ENCODE assay signal across 8 cellular contexts in genomic region chr1:32972814-32973428, GRCh38. TPM values are rescaled to one million over a fixed set of nuclear protein-coding genes. Genes with fewer than 3 reads are reported as not detected.
DNase-seq lines count a peak whose midpoint lies in the region; ATAC-seq and TF ChIP-seq lines count a peak whose summit lies in the region.

No MANE protein-coding gene starts in this region.

- DNase-seq in CD8-positive, alpha-beta memory T cell = no peak
- DNase-seq in NCI-H1105 treated with DMSO at 0.1 percent for 48 hours (lab: John Stamatoyannopoulos, UW) (peak; percentile 85), glutamatergic neuron (peak; percentile 78), neural crest cell (ENCODE audit: low read depth, low spot score) (peak; percentile 54), UCSD-AML1 (lab: John Stamatoyannopoulos, UW; ENCODE audit: unreplicated experiment) (no peak)
- DNase-seq in activated CD8-positive, alpha-beta T cell treated with anti-CD3 and anti-CD28 coated beads for 36 hours = no peak

- H3K27ac Mint-ChIP-seq in CD8-positive, alpha-beta memory T cell = no peak overlapping the region
- no peak overlapping the region for H3K27ac Mint-ChIP-seq in activated CD8-positive, alpha-beta T cell treated with anti-CD3 and anti-CD28 coated beads for 36 hours
- H3K27ac Mint-ChIP-seq in glutamatergic neuron (ENCODE audit: unreplicated experiment) (peak overlapping the region; percentile 90), neural crest cell (ENCODE audit: unreplicated experiment) (peak overlapping the region; percentile 89)

- peaks cover 8% of the 10 kb centered on the region for H3K4me1 ChIP-seq in CD8-positive, alpha-beta memory T cell (ENCODE audit: insufficient read depth, low read length)

- H3K9me3 Mint-ChIP-seq in CD8-positive, alpha-beta memory T cell = no peaks in the 10 kb centered on the region
- no peaks in the 10 kb centered on the region for H3K9me3 Mint-ChIP-seq in activated CD8-positive, alpha-beta T cell treated with anti-CD3 and anti-CD28 coated beads for 36 hours
- H3K9me3 Mint-ChIP-seq in glutamatergic neuron (ENCODE audit: unreplicated experiment) (peaks cover 10% of the 10 kb centered on the region), neural crest cell (peaks cover 2% of the 10 kb centered on the region)

- H3K36me3 Mint-ChIP-seq in CD8-positive, alpha-beta memory T cell = peaks cover 0 to 4% (median 0%) of the 10 kb centered on the region in 3 donors
- H3K36me3 Mint-ChIP-seq in activated CD8-positive, alpha-beta T cell treated with anti-CD3 and anti-CD28 coated beads for 36 hours (ENCODE audit: low read depth) = peaks cover 3% of the 10 kb centered on the region
- H3K36me3 Mint-ChIP-seq in glutamatergic neuron (ENCODE audit: unreplicated experiment) = peaks cover 13% of the 10 kb centered on the region
- H3K36me3 Mint-ChIP-seq in neural crest cell (ENCODE audit: low read depth) = no peaks in the 10 kb centered on the region

- H3K4me1 Mint-ChIP-seq in CD8-positive, alpha-beta memory T cell = peaks cover 5 to 11% (median 9%) of the 10 kb centered on the region in 3 donors
- H3K4me1 Mint-ChIP-seq in activated CD8-positive, alpha-beta T cell treated with anti-CD3 and anti-CD28 coated beads for 36 hours (ENCODE audit: low read depth) = peaks cover 13% of the 10 kb centered on the region
- H3K4me1 Mint-ChIP-seq in glutamatergic neuron (ENCODE audit: low read depth, unreplicated experiment) (peaks cover 5% of the 10 kb centered on the region), neural crest cell (peaks cover 9% of the 10 kb centered on the region)

- CTCF ChIA-PET in CD8-positive, alpha-beta memory T cell (lab: Charles Lee) = no interaction called here
- CTCF ChIA-PET in activated CD8-positive, alpha-beta T cell treated with anti-CD3 and anti-CD28 coated beads for 36 hours (lab: Charles Lee) = interaction anchor here (1.0 to 2.5 kb wide), 2 partner anchors 8 to 82 kb away, joined by 6 to 7 read pairs; no protein-coding TSS in a partner anchor

- intact Hi-C loops in activated CD8-positive, alpha-beta T cell treated with anti-CD3 and anti-CD28 coated beads for 36 hours (cut with micrococcal nuclease) = no loop called here

- TF ChIP-seq CTCF in activated CD8-positive, alpha-beta T cell treated with anti-CD3 and anti-CD28 coated beads for 36 hours (IDR thresholded peaks at IDR 0.05) = no peak
- TF ChIP-seq CTCF in glutamatergic neuron (IDR thresholded peaks at IDR 0.05; ENCODE audit: partially characterized antibody, unreplicated experiment) (no peak), neural crest cell (conservative IDR thresholded peaks at IDR 0.05) (no peak)

- H3K27ac ChIP-seq in CD8-positive, alpha-beta memory T cell (ENCODE audit: low read depth, low read length) = no peak overlapping the region

- no peaks in the 10 kb centered on the region for H3K9me3 ChIP-seq in CD8-positive, alpha-beta memory T cell (ENCODE audit: low read length)

- POLR2A ChIA-PET in CD8-positive, alpha-beta memory T cell (lab: Charles Lee) = no interaction called here
- POLR2A ChIA-PET in activated CD8-positive, alpha-beta T cell treated with anti-CD3 and anti-CD28 coated beads for 36 hours (lab: Charles Lee) = interaction anchor here (1.2 to 2.2 kb wide), 2 partner anchors 8 to 9 kb away, joined by 6 to 13 read pairs; partner anchors contain the start of gene RNF19B

- H3K27me3 Mint-ChIP-seq in CD8-positive, alpha-beta memory T cell = peaks cover 12 to 24% of the 10 kb centered on the region in 2 donors
- H3K27me3 Mint-ChIP-seq in activated CD8-positive, alpha-beta T cell treated with anti-CD3 and anti-CD28 coated beads for 36 hours = peaks cover 21% of the 10 kb centered on the region
- H3K27me3 Mint-ChIP-seq in glutamatergic neuron (ENCODE audit: unreplicated experiment) (peaks cover 17% of the 10 kb centered on the region), neural crest cell (ENCODE audit: low read depth) (peaks cover 45% of the 10 kb centered on the region)

- no peaks in the 10 kb centered on the region for H3K36me3 ChIP-seq in CD8-positive, alpha-beta memory T cell (ENCODE audit: insufficient read depth, low read length)

- peaks cover 24% of the 10 kb centered on the region for H3K27me3 ChIP-seq in CD8-positive, alpha-beta memory T cell (ENCODE audit: insufficient read depth, low read length, poor library complexity, severe bottlenecking)

- peak overlapping the region; percentile 19 for H3K4me3 ChIP-seq in CD8-positive, alpha-beta memory T cell (ENCODE audit: low read length)

- ATAC-seq in activated CD8-positive, alpha-beta T cell treated with anti-CD3 and anti-CD28 coated beads for 36 hours = peak; percentile 32
- ATAC-seq in HG03439 (IDR thresholded peaks at IDR 0.05; ENCODE audit: unreplicated experiment) (no peak), GM18870 (IDR thresholded peaks at IDR 0.05; ENCODE audit: unreplicated experiment) (no peak)

- peak overlapping the region in 4 of 7 donors; percentile 12 to 58 (median 36) for H3K4me3 Mint-ChIP-seq in CD8-positive, alpha-beta memory T cell
- H3K4me3 Mint-ChIP-seq in activated CD8-positive, alpha-beta T cell treated with anti-CD3 and anti-CD28 coated beads for 36 hours = peak overlapping the region; percentile 47
- H3K4me3 Mint-ChIP-seq in glutamatergic neuron (ENCODE audit: unreplicated experiment) (peak overlapping the region; percentile 89), neural crest cell (peak overlapping the region; percentile 64)

RNA-seq across cellular contexts. Expression of gene RNF19B, which starts 8.3 kb away (rescaled TPM):
- 10 to 100 TPM; 39.6 to 39.9 TPM for total RNA-seq in CD8-positive, alpha-beta memory T cell
- polyA plus RNA-seq in CD8-positive, alpha-beta memory T cell = 4.3 TPM
- 10 to 100 TPM; 10.6 to 10.9 TPM for total RNA-seq in activated CD8-positive, alpha-beta T cell treated with anti-CD3 and anti-CD28 coated beads for 36 hours
- 18.7 TPM for total RNA-seq in glutamatergic neuron (ENCODE audit: unreplicated experiment)
- 14.9 and 16.0 TPM in 2 replicates for total RNA-seq in neural crest cell

Comparison
In these comparisons a context has a peak if more than half of its experiments do, and no peak if none do; other contexts are left out.
1. DNase-seq: peak in NCI-H1105 treated with DMSO at 0.1 percent for 48 hours (single experiment), glutamatergic neuron (single experiment) and neural crest cell (single experiment); none in CD8-positive, alpha-beta memory T cell (0 of 5), activated CD8-positive, alpha-beta T cell treated with anti-CD3 and anti-CD28 coated beads for 36 hours (single experiment) and UCSD-AML1 (single experiment).
2. H3K27ac Mint-ChIP-seq: peak in glutamatergic neuron (single experiment) and neural crest cell (single experiment); none in CD8-positive, alpha-beta memory T cell (0 of 8) and activated CD8-positive, alpha-beta T cell treated with anti-CD3 and anti-CD28 coated beads for 36 hours (single experiment).
3. H3K4me3 Mint-ChIP-seq: peak in every context shown above with its lines; median percentile 89 in glutamatergic neuron; 64 in neural crest cell; 47 in activated CD8-positive, alpha-beta T cell treated with anti-CD3 and anti-CD28 coated beads for 36 hours; 36 in CD8-positive, alpha-beta memory T cell.